ENCODE assay signal across 8 cellular contexts in genomic region chr15:38389924-38390542, GRCh38.
DNase-seq lines count a peak whose midpoint lies in the region; ATAC-seq and TF ChIP-seq lines count a peak whose summit lies in the region.

No MANE protein-coding gene starts in this region.

- TF ChIP-seq RAD21 in HCT116 (IDR thresholded peaks at IDR 0.05; ENCODE audit: low read depth): peak; percentile 62

- H3K4me1 ChIP-seq in HCT116 (ENCODE audit: control insufficient read depth in 1 of 2, insufficient read depth in 2 of 2, low read length in 2 of 2): no peaks in the 10 kb centered on the region

- H4K20me1 ChIP-seq in HCT116 (ENCODE audit: insufficient read depth): no peaks in the 10 kb centered on the region

- H3K27ac ChIP-seq in HCT116 (ENCODE audit: low read depth, low read length): no peak overlapping the region

- peak; percentile 91 for ATAC-seq in HCT116

- TF ChIP-seq CTCF in HCT116 (IDR thresholded peaks at IDR 0.05 in 2 of 3, conservative IDR thresholded peaks at IDR 0.05 in 1 of 3; ENCODE audit: borderline replicate concordance in 1 of 3, insufficient read depth in 1 of 3, low read depth in 2 of 3, low read length in 2 of 3) (peak; percentile 32 to 90 (median 88); a peak in 5 of 6 replicates), mesothelial cell of epicardium (IDR thresholded peaks at IDR 0.05; ENCODE audit: unreplicated experiment) (peak; percentile 87)

- no TSS peak for BruUV-seq in HCT116 (replicated peaks; lab: Mats Ljungman, UMichigan)

- no peaks in the 10 kb centered on the region for H3K79me2 ChIP-seq in HCT116 (ENCODE audit: insufficient read depth, low read length)

- no peaks in the 10 kb centered on the region for H3K36me3 Mint-ChIP-seq in mesothelial cell of epicardium

- no peak overlapping the region for H3K4me3 ChIP-seq in HCT116 (replicated peaks in 1 of 2; ENCODE audit: low read depth in 1 of 2, low read length in 2 of 2)

- intact Hi-C loops in HCT116 (cut with micrococcal nuclease): loop anchor here (1.0 kb wide), 2 partner anchors 387 to 395 kb away; no protein-coding TSS in a partner anchor

- no peak overlapping the region for H3K9ac ChIP-seq in HCT116 (ENCODE audit: low read length)

- peaks cover 18% of the 10 kb centered on the region for H3K9me3 Mint-ChIP-seq in mesothelial cell of epicardium

- H3K4me1 Mint-ChIP-seq in mesothelial cell of epicardium: no peaks in the 10 kb centered on the region

- no peaks in the 10 kb centered on the region for H3K27me3 ChIP-seq in HCT116 (ENCODE audit: insufficient read depth, low read length)

- H3K27ac Mint-ChIP-seq in mesothelial cell of epicardium: no peak overlapping the region

- TF ChIP-seq POLR2A in HCT116 (IDR thresholded peaks at IDR 0.05; ENCODE audit: borderline replicate concordance, extremely low read depth, insufficient read depth, insufficient read length): no peak

- H3K4me3 Mint-ChIP-seq in mesothelial cell of epicardium: no peak overlapping the region

- H2AFZ ChIP-seq in HCT116 (ENCODE audit: low read depth, low read length, poor library complexity, severe bottlenecking): no peak overlapping the region

- H3K9me2 ChIP-seq in HCT116 (ENCODE audit: insufficient read depth): no peaks in the 10 kb centered on the region

- RAD21 ChIA-PET in HCT116 (lab: Charles Lee; ENCODE audit: low non-redundant PET in 1 of 2, low total read pairs in 2 of 2, uncharacterized antibody in 2 of 2, unreplicated experiment in 2 of 2): interaction anchor here in 1 of 2 experiments (1.1 kb wide), 1 partner anchor 394 kb away, joined by 4 read pairs; no protein-coding TSS in a partner anchor

- CTCF ChIA-PET in HCT116 (lab: Charles Lee): interaction anchor here (2.0 to 2.6 kb wide), 2 partner anchors 50 to 395 kb away, joined by 6 to 10 read pairs; no protein-coding TSS in a partner anchor

- H3K9me3 ChIP-seq in HCT116 (ENCODE audit: control insufficient read depth in 1 of 2, insufficient read depth in 1 of 2, low read depth in 1 of 2, low read length in 2 of 2): no peaks in the 10 kb centered on the region; a peak in 1 of 4 replicates

- DNase-seq in NCI-H2081 (lab: John Stamatoyannopoulos, UW) (peak; percentile 48 to 58), NCI-H2081 treated with DMSO at 0.1 percent for 48 hours (lab: John Stamatoyannopoulos, UW) (no peak), HCT116 (ENCODE audit: low read depth, low spot score) (peak; percentile 37), NCI-H1930 (lab: John Stamatoyannopoulos, UW) (peak; percentile 11 to 36), ecto neural progenitor cell (ENCODE audit: low spot score) (peak; percentile 68), mesothelial cell of epicardium (ENCODE audit: low spot score in 2 of 2, unreplicated experiment in 2 of 2) (peak; percentile 32 to 76)
- peak; percentile 25 to 41 for DNase-seq in activated CD4-positive, alpha-beta T cell treated with anti-CD3 and anti-CD28 coated beads, Interleukin-2, amount 50 U/mL, for 24 hours (ENCODE audit: low read depth in 1 of 2, low spot score in 1 of 2)
- peak; percentile 11 to 39 for DNase-seq in stimulated activated CD8-positive, alpha-beta memory T cell treated with anti-CD3 and anti-CD28 coated beads, Interleukin-7, amount 100 ng/mL, for 48 hours (ENCODE audit: extremely low read depth in 1 of 2, low read depth in 1 of 2)

- H3K4me2 ChIP-seq in HCT116 (ENCODE audit: low read length): no peak overlapping the region

- POLR2A ChIA-PET in HCT116 (lab: Charles Lee): no interaction called here

- H3K36me3 ChIP-seq in HCT116 (ENCODE audit: control insufficient read depth in 1 of 2, insufficient read depth in 2 of 2, low read length in 2 of 2): no peaks in the 10 kb centered on the region

- peaks cover 4% of the 10 kb centered on the region for H3K27me3 Mint-ChIP-seq in mesothelial cell of epicardium (ENCODE audit: low read depth)

TF ChIP-seq in HCT116, 20 proteins besides CTCF, POLR2A, EP300 and RAD21:
- TF ChIP-seq EGR1 (IDR thresholded peaks at IDR 0.05; ENCODE audit: low read depth) (no peak), ELF1 (IDR thresholded peaks at IDR 0.05; ENCODE audit: borderline replicate concordance, low read depth) (no peak), SP1 (IDR thresholded peaks at IDR 0.05; ENCODE audit: low read depth) (no peak), REST (IDR thresholded peaks at IDR 0.05; ENCODE audit: low read depth) (no peak), FOSL1 (IDR thresholded peaks at IDR 0.05; ENCODE audit: low read depth) (no peak), EZH2 (IDR thresholded peaks at IDR 0.05) (no peak), ZNF274 (IDR thresholded peaks at IDR 0.05; ENCODE audit: low read depth, low read length) (no peak), SRF (IDR thresholded peaks at IDR 0.05; ENCODE audit: low read depth) (no peak), JUND (IDR thresholded peaks at IDR 0.05) (no peak), ATF3 (IDR thresholded peaks at IDR 0.05) (no peak), CEBPB (IDR thresholded peaks at IDR 0.05; ENCODE audit: low read depth) (no peak), ZFX (IDR thresholded peaks at IDR 0.05) (no peak), YY1 (IDR thresholded peaks at IDR 0.05; ENCODE audit: extremely low read depth, insufficient replicate concordance, low read depth, low read length) (no peak), SIN3A (IDR thresholded peaks at IDR 0.05; ENCODE audit: low read depth) (no peak), EZH2phosphoT487 (IDR thresholded peaks at IDR 0.05; ENCODE audit: borderline replicate concordance) (no peak), ZBTB33 (IDR thresholded peaks at IDR 0.05; ENCODE audit: extremely low read depth, insufficient replicate concordance, low read length) (no peak), MAX (IDR thresholded peaks at IDR 0.05) (no peak), POLR2AphosphoS5 (IDR thresholded peaks at IDR 0.05; ENCODE audit: low read depth, low read length) (no peak), CBX3 (IDR thresholded peaks at IDR 0.05; ENCODE audit: low read depth) (no peak), TCF7L2 (IDR thresholded peaks at IDR 0.05; ENCODE audit: borderline replicate concordance, extremely low read depth, insufficient read depth, insufficient read length) (no peak)
